In the genomic region with DNA sequence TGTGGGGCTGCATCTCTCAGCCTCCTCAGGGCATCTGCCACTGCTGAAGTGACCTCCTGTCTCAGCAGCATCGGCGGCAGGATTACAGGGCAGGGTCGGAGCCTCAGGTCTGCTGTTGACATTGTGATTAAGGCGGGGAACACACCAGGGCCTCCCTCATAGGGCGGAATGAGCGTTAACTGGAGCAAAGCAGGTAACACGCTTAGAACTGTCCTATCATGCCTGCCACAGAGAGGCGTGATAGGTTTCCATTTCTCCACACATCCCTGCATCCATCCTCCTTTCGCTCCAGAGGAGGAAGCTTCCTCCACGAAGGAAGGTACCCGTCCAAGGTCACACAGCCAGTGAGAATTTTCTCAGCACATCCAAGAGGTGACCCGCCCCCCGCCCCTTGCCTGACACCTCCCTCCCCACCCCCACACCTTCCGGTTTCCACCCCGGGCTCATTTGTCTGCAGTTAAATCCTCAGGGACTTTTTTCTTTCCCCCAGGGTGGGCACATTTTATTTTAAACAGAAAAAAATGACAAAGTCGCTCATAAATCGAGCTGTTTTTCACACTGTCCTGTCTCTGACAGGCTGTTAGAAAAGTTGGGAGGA, we compare ENCODE assay signal across 1 cellular context.
TF ChIP-seq lines count a peak whose summit lies in the region.

No MANE protein-coding gene starts in this region.

TF ChIP-seq in GM23338, 12 proteins besides CTCF, POLR2A, EP300 and RAD21 (continued from another document):
- TF ChIP-seq, protein P1, sequence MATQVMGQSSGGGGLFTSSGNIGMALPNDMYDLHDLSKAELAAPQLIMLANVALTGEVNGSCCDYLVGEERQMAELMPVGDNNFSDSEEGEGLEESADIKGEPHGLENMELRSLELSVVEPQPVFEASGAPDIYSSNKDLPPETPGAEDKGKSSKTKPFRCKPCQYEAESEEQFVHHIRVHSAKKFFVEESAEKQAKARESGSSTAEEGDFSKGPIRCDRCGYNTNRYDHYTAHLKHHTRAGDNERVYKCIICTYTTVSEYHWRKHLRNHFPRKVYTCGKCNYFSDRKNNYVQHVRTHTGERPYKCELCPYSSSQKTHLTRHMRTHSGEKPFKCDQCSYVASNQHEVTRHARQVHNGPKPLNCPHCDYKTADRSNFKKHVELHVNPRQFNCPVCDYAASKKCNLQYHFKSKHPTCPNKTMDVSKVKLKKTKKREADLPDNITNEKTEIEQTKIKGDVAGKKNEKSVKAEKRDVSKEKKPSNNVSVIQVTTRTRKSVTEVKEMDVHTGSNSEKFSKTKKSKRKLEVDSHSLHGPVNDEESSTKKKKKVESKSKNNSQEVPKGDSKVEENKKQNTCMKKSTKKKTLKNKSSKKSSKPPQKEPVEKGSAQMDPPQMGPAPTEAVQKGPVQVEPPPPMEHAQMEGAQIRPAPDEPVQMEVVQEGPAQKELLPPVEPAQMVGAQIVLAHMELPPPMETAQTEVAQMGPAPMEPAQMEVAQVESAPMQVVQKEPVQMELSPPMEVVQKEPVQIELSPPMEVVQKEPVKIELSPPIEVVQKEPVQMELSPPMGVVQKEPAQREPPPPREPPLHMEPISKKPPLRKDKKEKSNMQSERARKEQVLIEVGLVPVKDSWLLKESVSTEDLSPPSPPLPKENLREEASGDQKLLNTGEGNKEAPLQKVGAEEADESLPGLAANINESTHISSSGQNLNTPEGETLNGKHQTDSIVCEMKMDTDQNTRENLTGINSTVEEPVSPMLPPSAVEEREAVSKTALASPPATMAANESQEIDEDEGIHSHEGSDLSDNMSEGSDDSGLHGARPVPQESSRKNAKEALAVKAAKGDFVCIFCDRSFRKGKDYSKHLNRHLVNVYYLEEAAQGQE (IDR thresholded peaks at IDR 0.05; ENCODE audit: unreplicated experiment), result no peak
- TF ChIP-seq EZH2phosphoT487 (IDR thresholded peaks at IDR 0.05; ENCODE audit: unreplicated experiment), result no peak
- TF ChIP-seq EZH2 (IDR thresholded peaks at IDR 0.05; ENCODE audit: low read depth, unreplicated experiment), result no peak
- TF ChIP-seq, protein P2, sequence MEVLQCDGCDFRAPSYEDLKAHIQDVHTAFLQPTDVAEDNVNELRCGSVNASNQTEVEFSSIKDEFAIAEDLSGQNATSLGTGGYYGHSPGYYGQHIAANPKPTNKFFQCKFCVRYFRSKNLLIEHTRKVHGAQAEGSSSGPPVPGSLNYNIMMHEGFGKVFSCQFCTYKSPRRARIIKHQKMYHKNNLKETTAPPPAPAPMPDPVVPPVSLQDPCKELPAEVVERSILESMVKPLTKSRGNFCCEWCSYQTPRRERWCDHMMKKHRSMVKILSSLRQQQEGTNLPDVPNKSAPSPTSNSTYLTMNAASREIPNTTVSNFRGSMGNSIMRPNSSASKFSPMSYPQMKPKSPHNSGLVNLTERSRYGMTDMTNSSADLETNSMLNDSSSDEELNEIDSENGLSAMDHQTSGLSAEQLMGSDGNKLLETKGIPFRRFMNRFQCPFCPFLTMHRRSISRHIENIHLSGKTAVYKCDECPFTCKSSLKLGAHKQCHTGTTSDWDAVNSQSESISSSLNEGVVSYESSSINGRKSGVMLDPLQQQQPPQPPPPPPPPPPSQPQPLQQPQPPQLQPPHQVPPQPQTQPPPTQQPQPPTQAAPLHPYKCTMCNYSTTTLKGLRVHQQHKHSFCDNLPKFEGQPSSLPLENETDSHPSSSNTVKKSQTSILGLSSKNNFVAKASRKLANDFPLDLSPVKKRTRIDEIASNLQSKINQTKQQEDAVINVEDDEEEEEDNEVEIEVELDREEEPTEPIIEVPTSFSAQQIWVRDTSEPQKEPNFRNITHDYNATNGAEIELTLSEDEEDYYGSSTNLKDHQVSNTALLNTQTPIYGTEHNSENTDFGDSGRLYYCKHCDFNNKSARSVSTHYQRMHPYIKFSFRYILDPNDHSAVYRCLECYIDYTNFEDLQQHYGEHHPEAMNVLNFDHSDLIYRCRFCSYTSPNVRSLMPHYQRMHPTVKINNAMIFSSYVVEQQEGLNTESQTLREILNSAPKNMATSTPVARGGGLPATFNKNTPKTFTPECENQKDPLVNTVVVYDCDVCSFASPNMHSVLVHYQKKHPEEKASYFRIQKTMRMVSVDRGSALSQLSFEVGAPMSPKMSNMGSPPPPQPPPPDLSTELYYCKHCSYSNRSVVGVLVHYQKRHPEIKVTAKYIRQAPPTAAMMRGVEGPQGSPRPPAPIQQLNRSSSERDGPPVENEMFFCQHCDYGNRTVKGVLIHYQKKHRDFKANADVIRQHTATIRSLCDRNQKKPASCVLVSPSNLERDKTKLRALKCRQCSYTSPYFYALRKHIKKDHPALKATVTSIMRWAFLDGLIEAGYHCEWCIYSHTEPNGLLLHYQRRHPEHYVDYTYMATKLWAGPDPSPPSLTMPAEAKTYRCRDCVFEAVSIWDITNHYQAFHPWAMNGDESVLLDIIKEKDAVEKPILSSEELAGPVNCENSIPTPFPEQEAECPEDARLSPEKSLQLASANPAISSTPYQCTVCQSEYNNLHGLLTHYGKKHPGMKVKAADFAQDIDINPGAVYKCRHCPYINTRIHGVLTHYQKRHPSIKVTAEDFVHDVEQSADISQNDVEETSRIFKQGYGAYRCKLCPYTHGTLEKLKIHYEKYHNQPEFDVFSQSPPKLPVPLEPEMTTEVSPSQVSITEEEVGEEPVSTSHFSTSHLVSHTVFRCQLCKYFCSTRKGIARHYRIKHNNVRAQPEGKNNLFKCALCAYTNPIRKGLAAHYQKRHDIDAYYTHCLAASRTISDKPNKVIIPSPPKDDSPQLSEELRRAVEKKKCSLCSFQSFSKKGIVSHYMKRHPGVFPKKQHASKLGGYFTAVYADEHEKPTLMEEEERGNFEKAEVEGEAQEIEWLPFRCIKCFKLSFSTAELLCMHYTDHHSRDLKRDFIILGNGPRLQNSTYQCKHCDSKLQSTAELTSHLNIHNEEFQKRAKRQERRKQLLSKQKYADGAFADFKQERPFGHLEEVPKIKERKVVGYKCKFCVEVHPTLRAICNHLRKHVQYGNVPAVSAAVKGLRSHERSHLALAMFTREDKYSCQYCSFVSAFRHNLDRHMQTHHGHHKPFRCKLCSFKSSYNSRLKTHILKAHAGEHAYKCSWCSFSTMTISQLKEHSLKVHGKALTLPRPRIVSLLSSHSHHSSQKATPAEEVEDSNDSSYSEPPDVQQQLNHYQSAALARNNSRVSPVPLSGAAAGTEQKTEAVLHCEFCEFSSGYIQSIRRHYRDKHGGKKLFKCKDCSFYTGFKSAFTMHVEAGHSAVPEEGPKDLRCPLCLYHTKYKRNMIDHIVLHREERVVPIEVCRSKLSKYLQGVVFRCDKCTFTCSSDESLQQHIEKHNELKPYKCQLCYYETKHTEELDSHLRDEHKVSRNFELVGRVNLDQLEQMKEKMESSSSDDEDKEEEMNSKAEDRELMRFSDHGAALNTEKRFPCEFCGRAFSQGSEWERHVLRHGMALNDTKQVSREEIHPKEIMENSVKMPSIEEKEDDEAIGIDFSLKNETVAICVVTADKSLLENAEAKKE (CRISPR knock-in tag; IDR thresholded peaks at IDR 0.05), result no peak
- no peak for TF ChIP-seq STAT1 (IDR thresholded peaks at IDR 0.05; ENCODE audit: unreplicated experiment)
